7 cellular contexts compared by ENCODE assay signal in the genomic region with DNA sequence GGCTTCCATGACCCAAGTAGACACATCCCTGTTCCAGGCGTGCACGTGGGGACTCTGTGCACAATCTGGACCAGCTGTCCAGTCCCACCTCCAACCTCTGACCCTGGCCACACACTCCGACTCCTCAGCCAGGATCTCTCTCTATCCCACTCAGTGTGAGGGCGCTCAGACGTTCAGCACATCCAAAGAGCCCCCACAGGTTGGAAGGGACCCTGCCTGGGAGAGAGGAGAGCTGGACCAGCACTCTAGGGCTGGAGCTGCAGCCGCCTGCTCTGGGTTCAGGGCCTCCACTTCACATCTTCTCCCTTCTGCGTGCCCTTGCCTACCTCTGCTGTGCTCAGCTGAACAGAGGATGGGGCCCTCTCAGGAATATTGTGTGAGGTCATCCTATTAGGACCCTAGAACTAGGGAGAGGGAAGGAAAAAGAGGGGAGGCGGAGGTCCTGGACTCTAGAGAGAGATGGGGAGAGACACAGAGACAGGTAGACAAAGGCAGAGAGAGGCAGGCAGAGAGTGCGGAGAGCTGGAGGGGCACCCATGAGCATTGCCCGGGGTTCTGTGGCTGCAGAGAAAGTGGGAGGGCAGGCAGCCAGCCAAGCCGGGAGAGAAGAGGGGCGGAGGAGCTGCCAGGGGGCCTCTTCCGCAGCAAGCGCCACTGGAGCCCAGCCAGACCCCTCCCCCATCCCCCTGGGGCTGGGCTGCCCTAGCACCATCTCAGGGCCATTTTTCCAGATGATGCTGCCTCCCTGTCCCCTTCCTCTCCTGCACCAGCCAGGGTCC. TPM values are rescaled to one million over a fixed set of nuclear protein-coding genes. Genes with fewer than 3 reads are reported as not detected.
A peak's percentile ranks its signal among the peaks of the same experiment; 100 is the strongest.
DNase-seq lines count a peak whose midpoint lies in the region; ATAC-seq, FAIRE-seq and TF ChIP-seq lines count a peak whose summit lies in the region.

No MANE protein-coding gene starts in this region.

- no peaks in the 10 kb centered on the region for H3K36me3 ChIP-seq in testis (ENCODE audit: low read depth, missing control alignments)

- no peak for FAIRE-seq in GM12891 (lab: Jason Lieb, UNC)

- no peak overlapping the region for H3K27ac ChIP-seq in testis

- no peak for TF ChIP-seq CTCF in testis (IDR thresholded peaks at IDR 0.05)

- H3K4me3 ChIP-seq in testis = peak overlapping the region in 1 of 2 donors; percentile 53

- TF ChIP-seq POLR2A in GM12891 (IDR thresholded peaks at IDR 0.05; ENCODE audit: low read depth, low read length) = no peak
- TF ChIP-seq POLR2A in testis (IDR thresholded peaks at IDR 0.05) = no peak

- intact Hi-C loops in testis (cut with DNase I; ENCODE audit: low total_unique reads) = no loop called here

- no peaks in the 10 kb centered on the region for H3K9me3 ChIP-seq in testis

- H3K27me3 ChIP-seq in testis = no peaks in the 10 kb centered on the region

- ATAC-seq in esophagus mucosa = peak; percentile 9
- no peak for ATAC-seq in GM19395 (IDR thresholded peaks at IDR 0.05; ENCODE audit: unreplicated experiment)

- peaks cover 10% of the 10 kb centered on the region for H3K4me1 ChIP-seq in testis

- DNase-seq in GM12891 (ENCODE audit: insufficient read length, low spot score) (peak; percentile 43), NCI-H2227 treated with DMSO at 0.1 percent for 48 hours (lab: John Stamatoyannopoulos, UW) (peak; percentile 22), retina (peak; percentile 62), testis (no peak), HuH-7 (ENCODE audit: low spot score) (no peak)

- WGBS in testis, 2 donors = 35 to 40% methylated on average over 14 of the region's 14 CpGs

TF ChIP-seq in GM12891, 5 proteins besides CTCF, POLR2A, EP300 and RAD21:
- TF ChIP-seq POU2F2 (IDR thresholded peaks at IDR 0.05; ENCODE audit: low read depth, low read length) (no peak), SPI1 (IDR thresholded peaks at IDR 0.05; ENCODE audit: low read depth, low read length) (no peak), TAF1 (IDR thresholded peaks at IDR 0.05; ENCODE audit: low read depth, low read length) (no peak), PAX5 (IDR thresholded peaks at IDR 0.05; ENCODE audit: insufficient read depth, low read length, severe bottlenecking) (no peak), POLR2AphosphoS5 (IDR thresholded peaks at IDR 0.05; ENCODE audit: low read depth, low read length) (no peak)

RNA-seq across cellular contexts. Expression of gene TNS1, which starts 8.2 kb away (rescaled TPM):
- 1.7 TPM for polyA plus RNA-seq in GM12891 (2012; ENCODE audit: low read depth, missing spikeins)
- total RNA-seq in esophagus mucosa (27.7 TPM), testis (100 to 1,000 TPM; 227 to 256 TPM)
- polyA plus RNA-seq in testis (ENCODE audit: insufficient read depth, low read depth, low replicate concordance) = 75.9 TPM

RNA-seq across cellular contexts. Expression of gene RUFY4, which starts 58.0 kb away (rescaled TPM):
- 6.0 TPM for polyA plus RNA-seq in GM12891 (2012; ENCODE audit: low read depth, missing spikeins)
- total RNA-seq in esophagus mucosa (0.12 TPM), testis (under 1 TPM; 0.37 to 0.39 TPM)
- polyA plus RNA-seq in testis (ENCODE audit: insufficient read depth, low read depth, low replicate concordance) = 0.17 TPM

Comparison
In these comparisons a context has a peak if more than half of its experiments do, and no peak if none do; other contexts are left out.
1. DNase-seq: peak in GM12891 (single experiment), NCI-H2227 treated with DMSO at 0.1 percent for 48 hours (single experiment) and retina (single experiment); none in testis (single experiment) and HuH-7 (single experiment).